9 cellular contexts compared by ENCODE assay signal in genomic region chr14:68089146-68089715, GRCh38.
DNase-seq lines count a peak whose midpoint lies in the region; ATAC-seq and TF ChIP-seq lines count a peak whose summit lies in the region.
"Had no signal": no experiment of that assay in that cellular context is flagged by ENCODE, and none has a peak within 500 bp of the region (broad histone marks: within the 10 kb centered on the region; RNA-seq: fewer than 3 reads in every experiment).

No MANE protein-coding gene starts in this region.

- no peak overlapping the region for H3T11ph ChIP-seq in H9 (ENCODE audit: low read length)

- H3K18ac ChIP-seq in mesendoderm (ENCODE audit: low read length), result no peak overlapping the region
- H3K18ac ChIP-seq in H9 (ENCODE audit: insufficient read length, low read depth, low read length), result no peak overlapping the region

- no peak overlapping the region for H3K56ac ChIP-seq in mesendoderm (ENCODE audit: low read length)
- no peak overlapping the region for H3K56ac ChIP-seq in H9 (ENCODE audit: insufficient read length, low read depth, low read length)

- CTCF ChIA-PET in CD8-positive, alpha-beta memory T cell (lab: Charles Lee), result no interaction called here

- DNase-seq in NCI-H1436 (lab: John Stamatoyannopoulos, UW) (peak; percentile 54), amniotic epithelial cell (ENCODE audit: low read depth) (peak; percentile 48), mesendoderm (no peak), H9 (no peak)
- DNase-seq in CD8-positive, alpha-beta memory T cell, result no peak
- DNase-seq in T-helper 2 cell treated with Interferon-gamma antibody and Interleukin-4, amounts not matched to agents 5 μg/mL and 100 μg/mL, for 36 hours (ENCODE audit: low spot score), result no peak
- no peak for DNase-seq in natural killer cell treated with Interleukin-12 subunit alpha and Interleukin-12 subunit beta and Interleukin-15 and Interleukin-18, amount 100 ng/mL, for 72 hours (ENCODE audit: low spot score)
- DNase-seq: activated CD8-positive, alpha-beta T cell treated with anti-CD3 and anti-CD28 coated beads, Interleukin-2, amount 10 ng/mL, durations not matched to agents 7 days and 5 days had no signal

- peak overlapping the region; percentile 75 for H3K27ac ChIP-seq in BLaER1
- H3K27ac ChIP-seq in mesendoderm (ENCODE audit: low read depth, low read length), result no peak overlapping the region
- no peak overlapping the region for H3K27ac ChIP-seq in CD8-positive, alpha-beta memory T cell (ENCODE audit: low read depth, low read length)
- no peak overlapping the region for H3K27ac ChIP-seq in H9 (ENCODE audit: insufficient read length, low read depth, low read length)

- no peaks in the 10 kb centered on the region for H3K79me2 ChIP-seq in mesendoderm (ENCODE audit: control insufficient read depth, insufficient read depth, low read length)
- no peaks in the 10 kb centered on the region for H3K79me2 ChIP-seq in H9 (ENCODE audit: insufficient read depth, low read length)

- H4K5ac ChIP-seq in mesendoderm (ENCODE audit: low read length), result no peak overlapping the region
- no peak overlapping the region for H4K5ac ChIP-seq in H9 (ENCODE audit: insufficient read length, low read depth, low read length)

- H4K91ac ChIP-seq in H9 (ENCODE audit: insufficient read length, low read depth, low read length), result no peak overlapping the region

- H3K23ac ChIP-seq in mesendoderm (ENCODE audit: low read length) (no peak overlapping the region), H9 (ENCODE audit: insufficient read length, low read depth, low read length) (no peak overlapping the region)

- no peak overlapping the region for H2BK12ac ChIP-seq in H9 (ENCODE audit: insufficient read length, low read depth, low read length)

- H3K27ac Mint-ChIP-seq in CD8-positive, alpha-beta memory T cell, result peak overlapping the region in 1 of 8 donors; percentile 58
- H3K27ac Mint-ChIP-seq in T-helper 2 cell treated with Interferon-gamma antibody and Interleukin-4, amounts not matched to agents 5 μg/mL and 100 μg/mL, for 36 hours, result no peak overlapping the region
- H3K27ac Mint-ChIP-seq in H9, result peak overlapping the region in 1 of 3 experiments; percentile 21; a peak in 1 of 7 replicates
- no peak overlapping the region for H3K27ac Mint-ChIP-seq in natural killer cell treated with Interleukin-12 subunit alpha and Interleukin-12 subunit beta and Interleukin-15 and Interleukin-18, amount 100 ng/mL, for 72 hours
- H3K27ac Mint-ChIP-seq: activated CD8-positive, alpha-beta T cell treated with anti-CD3 and anti-CD28 coated beads, Interleukin-2, amount 10 ng/mL, durations not matched to agents 7 days and 5 days had no signal

- peaks cover 0 to 8% (median 4%) of the 10 kb centered on the region in 3 donors for H3K4me1 Mint-ChIP-seq in CD8-positive, alpha-beta memory T cell
- peaks cover 2% of the 10 kb centered on the region for H3K4me1 Mint-ChIP-seq in T-helper 2 cell treated with Interferon-gamma antibody and Interleukin-4, amounts not matched to agents 5 μg/mL and 100 μg/mL, for 36 hours (ENCODE audit: low read depth)
- peaks cover 27 to 30% of the 10 kb centered on the region in 2 experiments for H3K4me1 Mint-ChIP-seq in H9
- H3K4me1 Mint-ChIP-seq in natural killer cell treated with Interleukin-12 subunit alpha and Interleukin-12 subunit beta and Interleukin-15 and Interleukin-18, amount 100 ng/mL, for 72 hours (ENCODE audit: low read depth in 2 of 2), result peaks cover 7 to 9% of the 10 kb centered on the region in 2 donors

- no peak overlapping the region for H2BK20ac ChIP-seq in H9 (ENCODE audit: low read depth, low read length, poor library complexity, severe bottlenecking)

- POLR2A ChIA-PET in CD8-positive, alpha-beta memory T cell (lab: Charles Lee), result no interaction called here

- H3K23me2 ChIP-seq in H9 (ENCODE audit: insufficient read length, low read depth, low read length, poor library complexity, severe bottlenecking), result no peaks in the 10 kb centered on the region

- H4K8ac ChIP-seq in mesendoderm (ENCODE audit: low read depth, low read length) (no peak overlapping the region), H9 (replicated peaks; ENCODE audit: insufficient read length, low read depth, low read length) (no peak overlapping the region)

- peak overlapping the region; percentile 73 for H3K4ac ChIP-seq in mesendoderm (ENCODE audit: low read depth, low read length)
- no peak overlapping the region for H3K4ac ChIP-seq in H9 (ENCODE audit: low read depth, low read length)

- H3K14ac ChIP-seq in H9 (ENCODE audit: insufficient read depth, low read length), result no peak overlapping the region

- no peak for ATAC-seq in natural killer cell treated with Interleukin-12 subunit alpha and Interleukin-12 subunit beta and Interleukin-15 and Interleukin-18, amount 100 ng/mL, for 72 hours
- ATAC-seq: activated CD8-positive, alpha-beta T cell treated with anti-CD3 and anti-CD28 coated beads, Interleukin-2, amount 10 ng/mL, durations not matched to agents 7 days and 5 days had no signal

- H3K4me1 ChIP-seq in BLaER1 (peaks cover 19% of the 10 kb centered on the region), mesendoderm (ENCODE audit: control insufficient read depth, low read depth, low read length) (peaks cover 2% of the 10 kb centered on the region), H9 (ENCODE audit: insufficient read depth, low read length) (peaks cover 5% of the 10 kb centered on the region; the same call in 1 of the 2 replicates)
- peaks cover 6% of the 10 kb centered on the region for H3K4me1 ChIP-seq in CD8-positive, alpha-beta memory T cell (ENCODE audit: insufficient read depth, low read length)

- H2AK5ac ChIP-seq in mesendoderm (ENCODE audit: low read length), result no peak overlapping the region
- no peak overlapping the region for H2AK5ac ChIP-seq in H9 (ENCODE audit: insufficient read length, low read length)

- no peaks in the 10 kb centered on the region for H4K20me1 ChIP-seq in BLaER1
- no peaks in the 10 kb centered on the region for H4K20me1 ChIP-seq in H9 (ENCODE audit: control insufficient read depth, insufficient read depth, insufficient read length)

- H3K27me3 ChIP-seq in BLaER1 (no peaks in the 10 kb centered on the region), mesendoderm (ENCODE audit: insufficient read depth, low read length, poor library complexity) (no peaks in the 10 kb centered on the region), H9 (ENCODE audit: insufficient read depth, low read length) (no peaks in the 10 kb centered on the region)
- no peaks in the 10 kb centered on the region for H3K27me3 ChIP-seq in CD8-positive, alpha-beta memory T cell (ENCODE audit: insufficient read depth, low read length, poor library complexity, severe bottlenecking)

- H3K79me1 ChIP-seq in mesendoderm (ENCODE audit: low read length), result no peaks in the 10 kb centered on the region
- no peaks in the 10 kb centered on the region for H3K79me1 ChIP-seq in H9 (ENCODE audit: insufficient read depth, low read depth, low read length, poor library complexity, severe bottlenecking)

- peaks cover 0 to 1% of the 10 kb centered on the region in 2 donors for H3K27me3 Mint-ChIP-seq in CD8-positive, alpha-beta memory T cell
- no peaks in the 10 kb centered on the region for H3K27me3 Mint-ChIP-seq in T-helper 2 cell treated with Interferon-gamma antibody and Interleukin-4, amounts not matched to agents 5 μg/mL and 100 μg/mL, for 36 hours (ENCODE audit: low read depth)
- no peaks in the 10 kb centered on the region for H3K27me3 Mint-ChIP-seq in H9 (ENCODE audit: low read depth)
- no peaks in the 10 kb centered on the region for H3K27me3 Mint-ChIP-seq in natural killer cell treated with Interleukin-12 subunit alpha and Interleukin-12 subunit beta and Interleukin-15 and Interleukin-18, amount 100 ng/mL, for 72 hours

- H3K4me3 ChIP-seq in BLaER1 (no peak overlapping the region; the same call in 1 of the 2 replicates), mesendoderm (ENCODE audit: low read length) (no peak overlapping the region)
- no peak overlapping the region for H3K4me3 ChIP-seq in CD8-positive, alpha-beta memory T cell (ENCODE audit: low read length)

- no peak for TF ChIP-seq CTCF in H9 (conservative IDR thresholded peaks at IDR 0.05)

- no peak overlapping the region for H3K4me3 Mint-ChIP-seq in CD8-positive, alpha-beta memory T cell
- H3K4me3 Mint-ChIP-seq in T-helper 2 cell treated with Interferon-gamma antibody and Interleukin-4, amounts not matched to agents 5 μg/mL and 100 μg/mL, for 36 hours, result no peak overlapping the region
- no peak overlapping the region for H3K4me3 Mint-ChIP-seq in H9
- no peak overlapping the region for H3K4me3 Mint-ChIP-seq in natural killer cell treated with Interleukin-12 subunit alpha and Interleukin-12 subunit beta and Interleukin-15 and Interleukin-18, amount 100 ng/mL, for 72 hours
- H3K4me3 Mint-ChIP-seq: activated CD8-positive, alpha-beta T cell treated with anti-CD3 and anti-CD28 coated beads, Interleukin-2, amount 10 ng/mL, durations not matched to agents 7 days and 5 days had no signal

- no peak overlapping the region for H2BK120ac ChIP-seq in mesendoderm (ENCODE audit: low read depth, low read length)
- no peak overlapping the region for H2BK120ac ChIP-seq in H9 (ENCODE audit: low read depth, low read length, poor library complexity, severe bottlenecking)

- H3K36me3 Mint-ChIP-seq in CD8-positive, alpha-beta memory T cell, result peaks cover 0 to 9% (median 6%) of the 10 kb centered on the region in 3 donors
- no peaks in the 10 kb centered on the region for H3K36me3 Mint-ChIP-seq in T-helper 2 cell treated with Interferon-gamma antibody and Interleukin-4, amounts not matched to agents 5 μg/mL and 100 μg/mL, for 36 hours (ENCODE audit: low read depth)
- peaks cover 0 to 2% (median 2%) of the 10 kb centered on the region in 3 experiments; a peak in 3 of 7 replicates for H3K36me3 Mint-ChIP-seq in H9 (ENCODE audit: insufficient read depth in 1 of 3, low read depth in 3 of 3)
- H3K36me3 Mint-ChIP-seq in natural killer cell treated with Interleukin-12 subunit alpha and Interleukin-12 subunit beta and Interleukin-15 and Interleukin-18, amount 100 ng/mL, for 72 hours, result no peaks in the 10 kb centered on the region

- H3K9me3 ChIP-seq in BLaER1 (0 out of 2 replicates have a peak, but pooled peaks cover 8% of the 10 kb centered on the region), H9 (ENCODE audit: control insufficient read depth, low read depth, low read length) (no peaks in the 10 kb centered on the region)
- no peaks in the 10 kb centered on the region for H3K9me3 ChIP-seq in CD8-positive, alpha-beta memory T cell (ENCODE audit: low read length)

- H3K36me3 ChIP-seq in BLaER1, result no peaks in the 10 kb centered on the region
- no peaks in the 10 kb centered on the region for H3K36me3 ChIP-seq in mesendoderm (ENCODE audit: control insufficient read depth, insufficient read depth, low read length)
- no peaks in the 10 kb centered on the region for H3K36me3 ChIP-seq in CD8-positive, alpha-beta memory T cell (ENCODE audit: insufficient read depth, low read length)

- WGBS in mesendoderm (ENCODE audit: extremely low coverage, insufficient coverage, low lambda C conversion rate), result no CpG with 5 or more reads among the region's 5 CpGs
- WGBS in H9 (ENCODE audit: extremely low coverage, insufficient read length, low lambda C conversion rate), result no CpG with 5 or more reads among the region's 5 CpGs

- H2AFZ ChIP-seq in H9 (ENCODE audit: low read length), result no peak overlapping the region

- peak overlapping the region; percentile 57 for H3K9ac ChIP-seq in BLaER1
- no peak overlapping the region for H3K9ac ChIP-seq in mesendoderm (ENCODE audit: low read length)
- H3K9ac ChIP-seq in H9 (ENCODE audit: extremely low read depth, insufficient read length, low read length), result no peak overlapping the region

- peaks cover 0 to 10% (median 4%) of the 10 kb centered on the region in 5 donors for H3K9me3 Mint-ChIP-seq in CD8-positive, alpha-beta memory T cell
- H3K9me3 Mint-ChIP-seq in T-helper 2 cell treated with Interferon-gamma antibody and Interleukin-4, amounts not matched to agents 5 μg/mL and 100 μg/mL, for 36 hours, result no peaks in the 10 kb centered on the region
- peaks cover 9 to 11% of the 10 kb centered on the region in 2 experiments; a peak in 4 of 5 replicates for H3K9me3 Mint-ChIP-seq in H9
- no peaks in the 10 kb centered on the region for H3K9me3 Mint-ChIP-seq in natural killer cell treated with Interleukin-12 subunit alpha and Interleukin-12 subunit beta and Interleukin-15 and Interleukin-18, amount 100 ng/mL, for 72 hours

- H2BK15ac ChIP-seq in mesendoderm (replicated peaks; ENCODE audit: low read depth) (no peak overlapping the region), H9 (ENCODE audit: low read depth, low read length) (no peak overlapping the region)

- H2BK5ac ChIP-seq in mesendoderm (ENCODE audit: low read length) (no peak overlapping the region), H9 (ENCODE audit: insufficient read length, low read length) (no peak overlapping the region)

- peak overlapping the region; percentile 70 for H3K4me2 ChIP-seq in BLaER1
- no peak overlapping the region for H3K4me2 ChIP-seq in mesendoderm (ENCODE audit: low read length)
- H3K4me2 ChIP-seq in H9 (ENCODE audit: insufficient read depth, insufficient read length, low read length), result no peak overlapping the region

Comparison
In these comparisons a context has a peak if more than half of its experiments do, and no peak if none do; other contexts are left out.
1. DNase-seq: peak in NCI-H1436 (single experiment) and amniotic epithelial cell (single experiment); none in mesendoderm (single experiment), CD8-positive, alpha-beta memory T cell (0 of 5), T-helper 2 cell treated with Interferon-gamma antibody and Interleukin-4, amounts not matched to agents 5 μg/mL and 100 μg/mL, for 36 hours (single experiment), H9 (single experiment) and natural killer cell treated with Interleukin-12 subunit alpha and Interleukin-12 subunit beta and Interleukin-15 and Interleukin-18, amount 100 ng/mL, for 72 hours (single experiment).